In genomic region chr1:119380304-119380703, GRCh38 we compare ENCODE assay signal across 10 cellular contexts. TPM values are rescaled to one million over a fixed set of nuclear protein-coding genes. Genes with fewer than 3 reads are reported as not detected.
"Had no signal": no experiment of that assay in that cellular context is flagged by ENCODE, and none has a peak within 500 bp of the region (broad histone marks: within the 10 kb centered on the region; RNA-seq: fewer than 3 reads in every experiment).

No MANE protein-coding gene starts in this region.

- H2AFZ ChIP-seq: GM23338 had no signal

- H3K4me2 ChIP-seq: GM23338 had no signal

- FAIRE-seq: H1, H54, K562 had no signal

- H3K27ac ChIP-seq: HL-60 had no signal

- H3K4me3 ChIP-seq: GM23338, K562 had no signal

- DNase-seq: H9, HCEC 1CT, IMR-90, KG1 had no signal

- ATAC-seq: GM23338, K562 had no signal

RNA-seq across cellular contexts. Expression of gene HAO2, which starts 11.7 kb away (rescaled TPM):
- total RNA-seq: GM23338, H1, HT1080, IMR-90, K562 had no signal
- polyA plus RNA-seq: GM23338, H1, IMR-90, K562 had no signal

RNA-seq across cellular contexts. Expression of gene HSD3B2, which starts 34.6 kb away (rescaled TPM):
- total RNA-seq: GM23338, H1, H9, HT1080, IMR-90 had no signal
- polyA plus RNA-seq: GM23338, H1, IMR-90, K562 had no signal
